17 cellular contexts compared by ENCODE assay signal in the genomic region with DNA sequence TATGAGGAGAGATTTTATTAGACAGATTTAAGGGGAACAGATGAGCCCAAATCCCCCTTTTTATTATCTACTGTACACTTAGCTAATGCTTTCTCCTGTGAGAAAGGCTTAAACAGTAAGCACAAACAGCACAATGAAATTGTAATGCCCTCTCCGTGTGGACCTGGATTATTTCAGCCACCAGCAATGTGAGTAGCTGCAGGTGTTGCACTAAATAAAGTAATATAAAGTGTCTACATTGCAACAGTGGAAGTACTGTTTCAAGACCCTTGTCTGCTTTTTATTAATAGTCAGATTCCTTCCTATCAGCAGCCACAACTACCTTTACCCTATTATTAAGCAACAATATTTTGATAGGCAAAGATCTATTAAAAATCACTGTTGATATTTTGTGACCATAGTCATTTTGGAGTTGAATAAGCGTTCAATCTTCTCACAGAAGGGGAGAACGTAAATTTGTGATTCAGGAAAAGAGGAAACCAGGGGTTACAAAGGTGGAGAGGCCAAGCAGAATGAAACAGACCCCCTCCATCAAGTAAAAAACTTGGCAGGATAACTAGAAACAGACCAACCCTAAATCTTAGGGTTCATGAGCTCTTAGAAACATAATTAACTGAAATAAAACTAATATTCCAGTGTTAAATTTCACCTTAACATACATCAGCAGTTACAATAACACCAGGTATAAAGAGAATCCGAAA.
DNase-seq lines count a peak whose midpoint lies in the region; ATAC-seq and TF ChIP-seq lines count a peak whose summit lies in the region.
"Had no signal": no experiment of that assay in that cellular context is flagged by ENCODE, and none has a peak within 500 bp of the region (broad histone marks: within the 10 kb centered on the region; RNA-seq: fewer than 3 reads in every experiment).

No MANE protein-coding gene starts in this region.

- peaks cover 4% of the 10 kb centered on the region; the same call in 1 of the 2 replicates for H3F3A ChIP-seq in Loucy (ENCODE audit: low read depth)

- intact Hi-C loops in Calu3 (cut with micrococcal nuclease; ENCODE audit: unreplicated experiment): loop anchor here (2.0 kb wide), 1 partner anchor 46 kb away; no protein-coding TSS in a partner anchor
- intact Hi-C loops in gastrocnemius medialis (cut with DNase I; ENCODE audit: low total_unique reads): no loop called here
- intact Hi-C loops in CD4-positive, alpha-beta T cell (cut with DNase I, micrococcal nuclease): no loop called here

- H3K4me3 Mint-ChIP-seq in Calu3 (ENCODE audit: low read depth, unreplicated experiment): peak overlapping the region; percentile 78
- no peak overlapping the region for H3K4me3 Mint-ChIP-seq in CD4-positive, alpha-beta T cell
- H3K4me3 Mint-ChIP-seq: activated naive CD4-positive, alpha-beta T cell treated with anti-CD3 and anti-CD28 coated beads for 36 hours; natural killer cell; stimulated activated memory B cell treated with anti-CD40 and anti-IgM and Interleukin-4, amounts not matched to agents 10 μg/mL and 1 μg/mL and 100 μg/mL, for 72 hours had no signal

- H3K27ac Mint-ChIP-seq in Calu3 (ENCODE audit: unreplicated experiment): peak overlapping the region; percentile 90
- no peak overlapping the region for H3K27ac Mint-ChIP-seq in CD4-positive, alpha-beta T cell
- H3K27ac Mint-ChIP-seq: activated naive CD4-positive, alpha-beta T cell treated with anti-CD3 and anti-CD28 coated beads for 36 hours; natural killer cell; stimulated activated memory B cell treated with anti-CD40 and anti-IgM and Interleukin-4, amounts not matched to agents 10 μg/mL and 1 μg/mL and 100 μg/mL, for 72 hours had no signal

- no peaks in the 10 kb centered on the region for H3K9me3 Mint-ChIP-seq in Calu3 (ENCODE audit: low read depth, unreplicated experiment)
- no peaks in the 10 kb centered on the region for H3K9me3 Mint-ChIP-seq in CD4-positive, alpha-beta T cell
- H3K9me3 Mint-ChIP-seq: activated naive CD4-positive, alpha-beta T cell treated with anti-CD3 and anti-CD28 coated beads for 36 hours; stimulated activated memory B cell treated with anti-CD40 and anti-IgM and Interleukin-4, amounts not matched to agents 10 μg/mL and 1 μg/mL and 100 μg/mL, for 72 hours had no signal

- H3K4me1 ChIP-seq in Loucy (ENCODE audit: insufficient read depth, low read length, poor library complexity, severe bottlenecking) (peaks cover 45% of the 10 kb centered on the region), gastrocnemius medialis (no peaks in the 10 kb centered on the region)

- H3K36me3 Mint-ChIP-seq in Calu3 (ENCODE audit: insufficient read depth, unreplicated experiment): peaks cover 11% of the 10 kb centered on the region
- H3K36me3 Mint-ChIP-seq in CD4-positive, alpha-beta T cell (ENCODE audit: low read depth): no peaks in the 10 kb centered on the region
- H3K36me3 Mint-ChIP-seq: stimulated activated memory B cell treated with anti-CD40 and anti-IgM and Interleukin-4, amounts not matched to agents 10 μg/mL and 1 μg/mL and 100 μg/mL, for 72 hours had no signal

- H3K9me2 ChIP-seq in Loucy (replicated peaks; ENCODE audit: low read depth, low read length): no peaks in the 10 kb centered on the region

- no peak for TF ChIP-seq POLR2A in gastrocnemius medialis (IDR thresholded peaks at IDR 0.05)

- H3K27ac ChIP-seq in epithelial cell of prostate: peak overlapping the region; percentile 65
- H3K27ac ChIP-seq in gastrocnemius medialis: peak overlapping the region in 3 of 4 donors; percentile 51 to 58 (median 56)
- no peak overlapping the region for H3K27ac ChIP-seq in CD4-positive, alpha-beta T cell (ENCODE audit: low read depth, low read length)

- H2AFZ ChIP-seq in Loucy (ENCODE audit: low read length): peak overlapping the region; percentile 13; the same call in 1 of the 2 replicates

- peaks cover 52% of the 10 kb centered on the region for H3K4me1 Mint-ChIP-seq in Calu3 (ENCODE audit: low read depth, unreplicated experiment)
- peaks cover 9% of the 10 kb centered on the region for H3K4me1 Mint-ChIP-seq in CD4-positive, alpha-beta T cell (ENCODE audit: low read depth)

- ATAC-seq in gastrocnemius medialis (no peak), HG02588 (IDR thresholded peaks at IDR 0.05; ENCODE audit: unreplicated experiment) (no peak)
- no peak for ATAC-seq in CD4-positive, alpha-beta T cell (ENCODE audit: poor library complexity)
- ATAC-seq: natural killer cell; stimulated activated memory B cell treated with anti-CD40 and anti-IgM and Interleukin-4, amounts not matched to agents 10 μg/mL and 1 μg/mL and 100 μg/mL, for 72 hours had no signal

- no peaks in the 10 kb centered on the region for H3K27me3 Mint-ChIP-seq in Calu3 (ENCODE audit: unreplicated experiment)
- peaks cover 30% of the 10 kb centered on the region for H3K27me3 Mint-ChIP-seq in CD4-positive, alpha-beta T cell

- no peaks in the 10 kb centered on the region for H3K79me2 ChIP-seq in Loucy (ENCODE audit: insufficient read depth, low read length)

- DNase-seq in Calu3 (no peak), epithelial cell of prostate (ENCODE audit: low read depth, low spot score) (no peak), gastrocnemius medialis (no peak), SW480 (ENCODE audit: low spot score) (no peak), NCI-H2029 treated with DMSO at 0.1 percent for 48 hours (lab: John Stamatoyannopoulos, UW) (no peak)
- no peak for DNase-seq in CD4-positive, alpha-beta T cell
- DNase-seq: activated naive CD4-positive, alpha-beta T cell treated with anti-CD3 and anti-CD28 coated beads for 36 hours; cortex of kidney; natural killer cell; NCI-H1417 treated with DMSO at 0.1 percent for 48 hours; NCI-H2171 treated with DMSO at 0.1 percent for 48 hours; NCI-H748 treated with DMSO at 0.1 percent for 48 hours; stimulated activated CD4-positive, alpha-beta T cell treated with anti-CD3 and anti-CD28 coated beads, Interleukin-12 subunit alpha, Interleukin-12 subunit beta, amount 100 ng/mL, for 4 hours; transverse colon had no signal

- H3K9ac ChIP-seq in Loucy (ENCODE audit: low read depth, low read length, poor library complexity, severe bottlenecking): no peak overlapping the region

- in situ Hi-C loops in gastrocnemius medialis (cut with MboI; ENCODE audit: low sequenced_read_pairs in 4 of 4): no loop called here

- POLR2A ChIA-PET in CD4-positive, alpha-beta T cell (lab: Charles Lee): no interaction called here

- CTCF ChIA-PET in Calu3 (lab: Charles Lee): interaction anchor here (0.8 to 2.6 kb wide), 7 partner anchors 32 to 527 kb away, joined by 3 to 14 read pairs (median 4); no protein-coding TSS in a partner anchor
- CTCF ChIA-PET in CD4-positive, alpha-beta T cell (lab: Charles Lee): no interaction called here

- TF ChIP-seq CTCF in Calu3 (IDR thresholded peaks at IDR 0.05; ENCODE audit: unreplicated experiment) (no peak), Loucy (conservative IDR thresholded peaks at IDR 0.05; ENCODE audit: low read length) (no peak), gastrocnemius medialis (IDR thresholded peaks at IDR 0.05 in 4 of 5, conservative IDR thresholded peaks at IDR 0.05 in 1 of 5) (no peak)
- TF ChIP-seq CTCF in CD4-positive, alpha-beta T cell (IDR thresholded peaks at IDR 0.05): no peak

- no TSS peak for BruUV-seq in Calu3 (replicated peaks; lab: Mats Ljungman, UMichigan)

- H3K27me3 ChIP-seq in Loucy (ENCODE audit: insufficient read depth, low read length, poor library complexity, severe bottlenecking) (no peaks in the 10 kb centered on the region), gastrocnemius medialis (peaks cover 0 to 4% (median 0%) of the 10 kb centered on the region in 3 donors)
- H3K27me3 ChIP-seq in CD4-positive, alpha-beta T cell (ENCODE audit: control insufficient read depth, insufficient read depth, low read length): peaks cover 10% of the 10 kb centered on the region
- H3K27me3 ChIP-seq: transverse colon had no signal

- H4K20me1 ChIP-seq in Loucy (ENCODE audit: insufficient read depth, low read length, poor library complexity, severe bottlenecking): no peaks in the 10 kb centered on the region

- H3K4me2 ChIP-seq in Loucy (ENCODE audit: low read depth, low read length, poor library complexity, severe bottlenecking): peak overlapping the region; percentile 52

- H3K9me3 ChIP-seq in Loucy (ENCODE audit: insufficient read depth, low read depth, low read length) (no peaks in the 10 kb centered on the region), gastrocnemius medialis (no peaks in the 10 kb centered on the region)
- H3K9me3 ChIP-seq in CD4-positive, alpha-beta T cell (ENCODE audit: control insufficient read depth, low read length): no peaks in the 10 kb centered on the region
- H3K9me3 ChIP-seq: transverse colon had no signal

- no peaks in the 10 kb centered on the region for H3K36me3 ChIP-seq in Loucy (ENCODE audit: insufficient read depth, low read length)
- H3K36me3 ChIP-seq in gastrocnemius medialis: no peaks in the 10 kb centered on the region
- H3K36me3 ChIP-seq: transverse colon had no signal

- H3K4me3 ChIP-seq in Loucy (ENCODE audit: low read length, poor library complexity, severe bottlenecking): no peak overlapping the region
- H3K4me3 ChIP-seq in gastrocnemius medialis: no peak overlapping the region
- H3K4me3 ChIP-seq: transverse colon had no signal
